Comparison of ENCODE assay signal across 1 cellular context in the genomic region with DNA sequence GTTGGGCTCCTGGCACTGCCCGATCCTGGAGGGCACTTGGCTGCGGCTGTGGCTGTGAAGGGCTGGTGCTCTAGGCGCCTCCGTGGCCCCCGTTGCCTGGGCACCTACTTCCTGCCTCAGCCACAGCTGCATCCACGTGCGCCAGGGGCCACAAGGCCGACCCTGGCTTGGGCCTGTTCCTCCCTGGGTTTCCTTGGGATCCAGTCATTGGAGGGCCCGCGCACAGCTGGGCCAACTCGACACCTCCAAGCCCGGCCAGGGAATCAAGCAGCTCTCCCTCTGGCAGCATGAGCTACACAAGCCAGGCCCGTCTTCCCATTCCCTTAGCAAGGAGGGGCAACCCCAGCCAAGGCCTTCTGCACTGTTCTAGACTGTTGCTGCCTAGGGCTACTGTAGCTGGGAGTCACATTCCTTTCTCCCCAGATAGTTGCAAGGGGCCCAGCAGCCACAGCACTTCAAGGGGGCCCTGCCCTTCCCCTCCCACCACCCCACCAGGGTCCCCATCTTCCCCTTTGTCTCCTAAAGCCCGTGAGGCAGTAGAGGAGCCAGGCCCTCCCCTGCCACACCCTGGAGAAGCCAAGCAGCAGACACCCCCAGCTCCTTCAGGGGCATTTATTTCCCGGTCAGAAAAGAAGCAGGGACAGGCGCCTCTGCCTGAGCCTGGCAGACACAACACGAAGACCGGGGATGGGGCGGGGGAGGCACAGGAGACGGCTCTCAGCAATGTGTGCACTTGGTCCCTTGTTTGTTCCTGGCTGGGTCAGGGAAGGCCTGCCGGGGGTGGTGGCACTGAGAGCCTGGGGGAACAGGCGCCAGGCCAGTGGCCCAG.
TF ChIP-seq lines count a peak whose summit lies in the region.

No MANE protein-coding gene starts in this region.

TF ChIP-seq in SK-N-SH treated with all-trans-retinoic acid at 6 μM for 48 hours, 23 proteins besides CTCF, POLR2A, EP300 and RAD21 (continued from another document):
- TF ChIP-seq, protein P1, sequence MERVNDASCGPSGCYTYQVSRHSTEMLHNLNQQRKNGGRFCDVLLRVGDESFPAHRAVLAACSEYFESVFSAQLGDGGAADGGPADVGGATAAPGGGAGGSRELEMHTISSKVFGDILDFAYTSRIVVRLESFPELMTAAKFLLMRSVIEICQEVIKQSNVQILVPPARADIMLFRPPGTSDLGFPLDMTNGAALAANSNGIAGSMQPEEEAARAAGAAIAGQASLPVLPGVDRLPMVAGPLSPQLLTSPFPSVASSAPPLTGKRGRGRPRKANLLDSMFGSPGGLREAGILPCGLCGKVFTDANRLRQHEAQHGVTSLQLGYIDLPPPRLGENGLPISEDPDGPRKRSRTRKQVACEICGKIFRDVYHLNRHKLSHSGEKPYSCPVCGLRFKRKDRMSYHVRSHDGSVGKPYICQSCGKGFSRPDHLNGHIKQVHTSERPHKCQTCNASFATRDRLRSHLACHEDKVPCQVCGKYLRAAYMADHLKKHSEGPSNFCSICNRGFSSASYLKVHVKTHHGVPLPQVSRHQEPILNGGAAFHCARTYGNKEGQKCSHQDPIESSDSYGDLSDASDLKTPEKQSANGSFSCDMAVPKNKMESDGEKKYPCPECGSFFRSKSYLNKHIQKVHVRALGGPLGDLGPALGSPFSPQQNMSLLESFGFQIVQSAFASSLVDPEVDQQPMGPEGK (CRISPR knock-in tag; IDR thresholded peaks at IDR 0.05; ENCODE audit: borderline replicate concordance) = no peak
- peak; percentile 66 for TF ChIP-seq ZC3H10 (CRISPR knock-in tag; IDR thresholded peaks at IDR 0.05)
- TF ChIP-seq POU6F1 (CRISPR knock-in tag; IDR thresholded peaks at IDR 0.05; ENCODE audit: borderline replicate concordance, low read depth) = peak; percentile 65
- TF ChIP-seq ARNTL (CRISPR knock-in tag; IDR thresholded peaks at IDR 0.05; ENCODE audit: borderline replicate concordance, low read depth) = peak; percentile 56; the same call in 1 of the 2 replicates
- peak; percentile 75; the same call in 1 of the 2 replicates for TF ChIP-seq ZNF565 (CRISPR knock-in tag; conservative IDR thresholded peaks at IDR 0.05; ENCODE audit: low read depth)
- TF ChIP-seq ZFP3 (CRISPR knock-in tag; IDR thresholded peaks at IDR 0.05) = no peak; the same call in 1 of the 2 replicates
- no peak for TF ChIP-seq ZNF70 (CRISPR knock-in tag; IDR thresholded peaks at IDR 0.05)
- peak; percentile 30 for TF ChIP-seq GLIS3 (CRISPR knock-in tag; IDR thresholded peaks at IDR 0.05)
TF ChIP-seq in SK-N-SH treated with all-trans-retinoic acid at 6 μM for 48 hours: peak in this region for 11.
